ENCODE assay signal across 8 cellular contexts in the genomic region with DNA sequence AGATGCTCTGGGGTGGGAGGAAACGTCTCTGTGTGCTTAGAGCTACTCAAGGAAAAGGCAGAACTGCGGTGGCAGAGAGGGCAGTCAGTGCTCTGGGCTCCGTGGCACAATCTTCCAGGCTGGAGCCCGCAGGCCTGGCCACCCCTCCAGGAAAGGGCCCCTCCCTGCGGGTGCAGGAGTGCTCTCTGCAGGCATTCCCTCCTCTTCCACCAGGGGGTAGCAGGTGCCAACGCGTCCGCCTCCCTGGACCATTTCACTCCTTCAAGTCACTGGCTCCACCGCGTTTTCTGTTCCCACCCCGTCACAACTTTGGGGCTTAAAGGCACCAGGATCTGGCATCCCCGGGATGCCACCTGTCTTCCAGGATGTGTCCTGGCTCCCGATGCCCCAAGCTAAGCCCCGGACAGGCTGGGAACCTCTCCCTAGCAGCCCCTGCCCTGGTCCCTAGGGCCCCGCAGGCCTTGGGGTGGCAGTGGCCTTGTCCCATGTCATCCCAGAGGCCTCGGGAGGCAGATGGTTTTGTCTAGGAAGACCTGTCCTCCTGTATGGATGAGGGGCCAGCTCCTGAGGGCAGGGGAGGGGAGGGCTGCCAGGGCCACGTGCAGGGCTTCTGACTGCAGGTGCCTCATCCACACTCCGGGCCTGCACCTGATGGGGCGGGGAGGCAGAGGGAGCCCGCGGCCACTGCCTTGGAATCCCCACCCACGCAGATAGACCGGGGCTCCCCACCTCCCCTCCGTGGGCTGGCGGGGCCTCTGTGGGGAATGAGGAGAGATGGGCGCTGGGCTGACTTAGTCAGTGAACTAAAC. TPM values are rescaled to one million over a fixed set of nuclear protein-coding genes. Genes with fewer than 3 reads are reported as not detected.
A peak's percentile ranks its signal among the peaks of the same experiment; 100 is the strongest.
DNase-seq lines count a peak whose midpoint lies in the region; ATAC-seq and TF ChIP-seq lines count a peak whose summit lies in the region.

No MANE protein-coding gene starts in this region.

- intact Hi-C loops in left ventricle myocardium inferior (cut with micrococcal nuclease), result no loop called here

- H3K27ac ChIP-seq in Peyer's patch, result no peak overlapping the region
- H3K27ac ChIP-seq in left ventricle myocardium inferior (replicated peaks), result no peak overlapping the region

- H3K36me3 ChIP-seq in Peyer's patch, result no peaks in the 10 kb centered on the region
- H3K36me3 ChIP-seq in left ventricle myocardium inferior, result no peaks in the 10 kb centered on the region

- H3K27me3 ChIP-seq in Peyer's patch, result no peaks in the 10 kb centered on the region
- H3K27me3 ChIP-seq in left ventricle myocardium inferior (ENCODE audit: low read depth), result peaks cover 14% of the 10 kb centered on the region

- TF ChIP-seq CTCF in GM12865 (IDR thresholded peaks at IDR 0.05; ENCODE audit: insufficient read depth, low read depth, low read length, missing control alignments), result peak; percentile 42
- TF ChIP-seq CTCF in Peyer's patch (IDR thresholded peaks at IDR 0.05), result peak in 4 of 6 experiments; percentile 30 to 59 (median 52)
- peak; percentile 51 for TF ChIP-seq CTCF in left ventricle myocardium inferior (IDR thresholded peaks at IDR 0.05; ENCODE audit: borderline replicate concordance)

- H3K4me3 ChIP-seq in GM12865 (ENCODE audit: low read depth, low read length) (no peak overlapping the region), Peyer's patch (no peak overlapping the region), left ventricle myocardium inferior (no peak overlapping the region)

- DNase-seq in A172 (ENCODE audit: low spot score) (peak; percentile 48), GM12865 (ENCODE audit: low read depth) (peak; percentile 19), Peyer's patch (peak in 1 of 3 donors; percentile 57), left ventricle myocardium inferior (no peak), middle frontal gyrus (ENCODE audit: extremely low spot score, low spot score) (no peak), epidermal melanocyte (ENCODE audit: insufficient read length, low spot score) (no peak)

- H3K9me3 ChIP-seq in Peyer's patch (no peaks in the 10 kb centered on the region), left ventricle myocardium inferior (replicated peaks) (no peaks in the 10 kb centered on the region)

- ATAC-seq in GM21390 (IDR thresholded peaks at IDR 0.05; ENCODE audit: unreplicated experiment), result no peak
- ATAC-seq in GM21576 (IDR thresholded peaks at IDR 0.05; ENCODE audit: unreplicated experiment), result no peak

- no peaks in the 10 kb centered on the region for H3K4me1 ChIP-seq in Peyer's patch
- no peaks in the 10 kb centered on the region for H3K4me1 ChIP-seq in left ventricle myocardium inferior

- TF ChIP-seq POLR2A in Peyer's patch (IDR thresholded peaks at IDR 0.05), result no peak

RNA-seq across cellular contexts. Expression of gene KCNIP3, which starts 26.4 kb away (rescaled TPM):
- total RNA-seq in A172 (2014; rRNA removed; shearing (Covaris generic)), result 3.8 and 7.3 TPM in 2 replicates
- total RNA-seq in Peyer's patch (10 to 100 TPM in 1 of 4 donors, 1 to 10 TPM in 3; 4.9 to 11.4 (median 7.2) TPM), left ventricle myocardium inferior (4.6 TPM)

RNA-seq across cellular contexts. Expression of gene PROM2, which starts 49.3 kb away (rescaled TPM):
- total RNA-seq in A172 (2014; rRNA removed; shearing (Covaris generic)), result 0.31 and 1.3 TPM in 2 replicates
- 10 to 100 TPM; 13.1 to 68.9 (median 39.2) TPM for total RNA-seq in Peyer's patch
- total RNA-seq in left ventricle myocardium inferior, result 1.4 TPM

Comparison
In these comparisons a context has a peak if more than half of its experiments do, and no peak if none do; other contexts are left out.
1. DNase-seq: peak in A172 (single experiment) and GM12865 (single experiment); none in left ventricle myocardium inferior (single experiment), middle frontal gyrus (single experiment) and epidermal melanocyte (single experiment).
2. Peak in every context shown above with its lines, with median percentiles within 50 percentile points of each other: CTCF ChIP-seq.